ENCODE assay signal across 8 cellular contexts in genomic region chr21:44455524-44456206, GRCh38. TPM values are rescaled to one million over a fixed set of nuclear protein-coding genes. Genes with fewer than 3 reads are reported as not detected.
DNase-seq lines count a peak whose midpoint lies in the region; ATAC-seq lines count a peak whose summit lies in the region.

No MANE protein-coding gene starts in this region.

- peak overlapping the region; percentile 76 for H3K4me3 ChIP-seq in trophoblast cell (ENCODE audit: low read depth, low read length)

- peak overlapping the region; percentile 53 for H2AFZ ChIP-seq in trophoblast cell (ENCODE audit: insufficient read depth, low read length, poor library complexity)

- H3K27ac ChIP-seq in trophoblast cell (ENCODE audit: low read depth, low read length) = no peak overlapping the region

- no peak overlapping the region for H3K4ac ChIP-seq in trophoblast cell (ENCODE audit: low read depth, low read length)

- H3K36me3 Mint-ChIP-seq in activated T-cell treated with anti-CD3 and anti-CD28 coated beads, Interleukin-2, amount 50 U/mL, for 24 hours (ENCODE audit: low read depth) = no peaks in the 10 kb centered on the region

- DNase-seq in activated CD8-positive, alpha-beta memory T cell treated with anti-CD3 and anti-CD28 coated beads for 24 hours = peak; percentile 80
- no peak for DNase-seq in activated CD8-positive, alpha-beta memory T cell treated with anti-CD3 and anti-CD28 coated beads, Interleukin-2, amount 50 U/mL, for 4 hours
- DNase-seq in NCI-H1092 (lab: John Stamatoyannopoulos, UW) = peak; percentile 13
- no peak for DNase-seq in activated T-cell treated with anti-CD3 and anti-CD28 coated beads, Interleukin-2, amount 50 U/mL, for 24 hours
- DNase-seq in Right ventricle myocardium superior = peak; percentile 76
- DNase-seq in trophoblast cell = peak in 1 of 2 donors; percentile 28

- peak overlapping the region; percentile 97 for H3K4me2 ChIP-seq in trophoblast cell (ENCODE audit: low read length)

- H2BK120ac ChIP-seq in trophoblast cell (ENCODE audit: insufficient read depth, low read length, poor library complexity) = no peak overlapping the region

- H2AK5ac ChIP-seq in trophoblast cell (ENCODE audit: low read length) = no peak overlapping the region

- no peak overlapping the region for H3K23ac ChIP-seq in trophoblast cell (ENCODE audit: low read length)

- ATAC-seq in Right ventricle myocardium superior (ENCODE audit: poor library complexity) (peak; percentile 85), HG03378 (IDR thresholded peaks at IDR 0.05; ENCODE audit: unreplicated experiment) (no peak), GM18867 (IDR thresholded peaks at IDR 0.05; ENCODE audit: unreplicated experiment) (no peak)

- no peaks in the 10 kb centered on the region for H3K27me3 ChIP-seq in trophoblast cell (ENCODE audit: insufficient read depth, low read length)

- WGBS in trophoblast cell (ENCODE audit: extremely low coverage, insufficient coverage, insufficient read length) = no CpG with 5 or more reads among the region's 71 CpGs

- peaks cover 3 to 6% of the 10 kb centered on the region in 2 experiments for H3K4me1 ChIP-seq in trophoblast cell (ENCODE audit: control insufficient read depth in 1 of 2, insufficient read depth in 2 of 2, low read length in 2 of 2)

- H3K4me1 Mint-ChIP-seq in activated T-cell treated with anti-CD3 and anti-CD28 coated beads, Interleukin-2, amount 50 U/mL, for 24 hours (ENCODE audit: low read depth) = peaks cover 4% of the 10 kb centered on the region

- H3K27ac Mint-ChIP-seq in activated T-cell treated with anti-CD3 and anti-CD28 coated beads, Interleukin-2, amount 50 U/mL, for 24 hours = no peak overlapping the region

- peaks cover 3% of the 10 kb centered on the region for H3K9me3 Mint-ChIP-seq in activated T-cell treated with anti-CD3 and anti-CD28 coated beads, Interleukin-2, amount 50 U/mL, for 24 hours

- no peak overlapping the region for H3K18ac ChIP-seq in trophoblast cell (ENCODE audit: low read length)

- H3K4me3 Mint-ChIP-seq in activated T-cell treated with anti-CD3 and anti-CD28 coated beads, Interleukin-2, amount 50 U/mL, for 24 hours = peak overlapping the region; percentile 78

- intact Hi-C loops in Right ventricle myocardium superior (cut with DNase I) = no loop called here

- H3K79me2 ChIP-seq in trophoblast cell (ENCODE audit: control insufficient read depth, insufficient read depth, low read length, poor library complexity) = no peaks in the 10 kb centered on the region

- no peak overlapping the region for H2BK12ac ChIP-seq in trophoblast cell (ENCODE audit: low read length)

- H3K36me3 ChIP-seq in trophoblast cell (ENCODE audit: control insufficient read depth in 1 of 2, insufficient read depth in 2 of 2, low read length in 2 of 2) = no peaks in the 10 kb centered on the region

- no peak overlapping the region for H4K91ac ChIP-seq in trophoblast cell (ENCODE audit: low read depth, low read length)

- H3K9me3 ChIP-seq in trophoblast cell (ENCODE audit: insufficient read depth, low read depth, low read length) = peaks cover 4% of the 10 kb centered on the region

- H4K12ac ChIP-seq in trophoblast cell (ENCODE audit: low read depth, low read length) = no peak overlapping the region

- peak overlapping the region; percentile 10 for H4K8ac ChIP-seq in trophoblast cell (ENCODE audit: low read depth, low read length)

- H3K27me3 Mint-ChIP-seq in activated T-cell treated with anti-CD3 and anti-CD28 coated beads, Interleukin-2, amount 50 U/mL, for 24 hours = peaks cover 13% of the 10 kb centered on the region

- H3K14ac ChIP-seq in trophoblast cell (ENCODE audit: low read length) = no peak overlapping the region

- no peaks in the 10 kb centered on the region for H3K79me1 ChIP-seq in trophoblast cell (ENCODE audit: low read length)

- H2BK5ac ChIP-seq in trophoblast cell (ENCODE audit: low read depth, low read length, poor library complexity) = no peak overlapping the region

- no peak overlapping the region for H3K9ac ChIP-seq in trophoblast cell (ENCODE audit: low read length)

RNA-seq across cellular contexts. Expression of gene LRRC3, which starts 0.4 kb away (rescaled TPM):
- total RNA-seq in Right ventricle myocardium superior = 2.7 TPM
- polyA plus RNA-seq in trophoblast cell (2013) = 4.8 and 5.0 TPM in 2 replicates

Comparison
In these comparisons a context has a peak if more than half of its experiments do, and no peak if none do; other contexts are left out.
1. DNase-seq: peak in activated CD8-positive, alpha-beta memory T cell treated with anti-CD3 and anti-CD28 coated beads for 24 hours (single experiment), NCI-H1092 (single experiment) and Right ventricle myocardium superior (single experiment); none in activated CD8-positive, alpha-beta memory T cell treated with anti-CD3 and anti-CD28 coated beads, Interleukin-2, amount 50 U/mL, for 4 hours (single experiment) and activated T-cell treated with anti-CD3 and anti-CD28 coated beads, Interleukin-2, amount 50 U/mL, for 24 hours (single experiment).